10 cellular contexts compared by ENCODE assay signal in genomic region chr13:41588899-41589298, GRCh38.
DNase-seq lines count a peak whose midpoint lies in the region; ATAC-seq, FAIRE-seq and TF ChIP-seq lines count a peak whose summit lies in the region.
"Had no signal": no experiment of that assay in that cellular context is flagged by ENCODE, and none has a peak within 500 bp of the region (broad histone marks: within the 10 kb centered on the region; RNA-seq: fewer than 3 reads in every experiment).

No MANE protein-coding gene starts in this region.

- DNase-seq in activated T-cell treated with anti-CD3 and anti-CD28 coated beads for 48 hours (ENCODE audit: low read depth) (peak; percentile 43), T1000 (lab: John Stamatoyannopoulos, UW) (peak; percentile 27), fibroblast of lung (ENCODE audit: low read depth in 2 of 2) (peak; percentile 94 to 95), GM12892 (ENCODE audit: insufficient read length) (no peak), SKM-1 (lab: John Stamatoyannopoulos, UW; ENCODE audit: unreplicated experiment) (no peak)
- no peak for DNase-seq in activated T-cell treated with anti-CD3 and anti-CD28 coated beads, Interleukin-2, amount 50 U/mL, for 1 hour
- peak; percentile 9 for DNase-seq in stimulated activated CD8-positive, alpha-beta memory T cell treated with anti-CD3 and anti-CD28 coated beads, Interleukin-7, amount 100 ng/mL, for 24 hours (ENCODE audit: low read depth)
- DNase-seq: caudate nucleus, NCI-H526 had no signal

- no peaks in the 10 kb centered on the region for H3K27me3 ChIP-seq in fibroblast of lung (ENCODE audit: control insufficient read depth, insufficient read depth, low read length)

- no peaks in the 10 kb centered on the region for H3K79me2 ChIP-seq in fibroblast of lung (ENCODE audit: control insufficient read depth, insufficient read depth, low read length)

- no peak overlapping the region for H3K4me2 ChIP-seq in fibroblast of lung (ENCODE audit: extremely low read depth, insufficient read depth, low read length)

- H3K27ac ChIP-seq in fibroblast of lung (ENCODE audit: insufficient read depth, low read length): peak overlapping the region; percentile 81

- H3K4me1 ChIP-seq in fibroblast of lung (ENCODE audit: control insufficient read depth, extremely low read depth, insufficient read depth, low read length): peaks cover 16% of the 10 kb centered on the region

- no peaks in the 10 kb centered on the region for H3K36me3 ChIP-seq in fibroblast of lung (ENCODE audit: control insufficient read depth, insufficient read depth, low read length)

- H2AFZ ChIP-seq in fibroblast of lung (ENCODE audit: low read length): no peak overlapping the region

- ATAC-seq in GM19023 (IDR thresholded peaks at IDR 0.05; ENCODE audit: unreplicated experiment): no peak

- no peak for FAIRE-seq in GM12892 (lab: Jason Lieb, UNC)

- H3K4me3 ChIP-seq in fibroblast of lung (replicated peaks in 1 of 4; ENCODE audit: control extremely low read depth in 1 of 4, insufficient read depth in 1 of 4, low read depth in 3 of 4, low read length in 4 of 4): no peak overlapping the region

- TF ChIP-seq CTCF in fibroblast of lung (conservative IDR thresholded peaks at IDR 0.05 in 1 of 2, IDR thresholded peaks at IDR 0.05 in 1 of 2; ENCODE audit: low read depth in 1 of 2, low read length in 2 of 2): no peak

- TF ChIP-seq POLR2A in GM12892 (IDR thresholded peaks at IDR 0.05; ENCODE audit: low read depth, low read length): no peak

- H4K20me1 ChIP-seq in fibroblast of lung (ENCODE audit: control insufficient read depth, extremely low read depth, insufficient read depth, low read length): no peaks in the 10 kb centered on the region

- H3K9ac ChIP-seq in fibroblast of lung (ENCODE audit: insufficient read depth, low read length): no peak overlapping the region

- H3K9me3 ChIP-seq in fibroblast of lung (ENCODE audit: control insufficient read depth, insufficient read depth, low read depth, low read length): no peaks in the 10 kb centered on the region

Comparison
In these comparisons a context has a peak if more than half of its experiments do, and no peak if none do; other contexts are left out.
1. DNase-seq: peak in activated T-cell treated with anti-CD3 and anti-CD28 coated beads for 48 hours (single experiment), T1000 (single experiment), fibroblast of lung (2 of 2) and stimulated activated CD8-positive, alpha-beta memory T cell treated with anti-CD3 and anti-CD28 coated beads, Interleukin-7, amount 100 ng/mL, for 24 hours (single experiment); none in activated T-cell treated with anti-CD3 and anti-CD28 coated beads, Interleukin-2, amount 50 U/mL, for 1 hour (single experiment), GM12892 (single experiment) and SKM-1 (single experiment).